ENCODE assay signal across 14 cellular contexts in genomic region chr18:46899274-46899948, GRCh38. TPM values are rescaled to one million over a fixed set of nuclear protein-coding genes. Genes with fewer than 3 reads are reported as not detected.
DNase-seq lines count a peak whose midpoint lies in the region; ATAC-seq and TF ChIP-seq lines count a peak whose summit lies in the region.
"Had no signal": no experiment of that assay in that cellular context is flagged by ENCODE, and none has a peak within 500 bp of the region (broad histone marks: within the 10 kb centered on the region; RNA-seq: fewer than 3 reads in every experiment).

No MANE protein-coding gene starts in this region.

- H3K27ac ChIP-seq in HUES48 (ENCODE audit: low read depth, low read length) (peak overlapping the region; percentile 78), heart right ventricle (no peak overlapping the region)
- H3K27ac ChIP-seq: body of pancreas, spleen had no signal

- peaks cover 9% of the 10 kb centered on the region for H3K36me3 ChIP-seq in HAP-1 (replicated peaks)
- no peaks in the 10 kb centered on the region for H3K36me3 ChIP-seq in HUES48 (ENCODE audit: control insufficient read depth, insufficient read depth, low read length)
- peaks cover 0 to 6% (median 0%) of the 10 kb centered on the region in 9 donors for H3K36me3 ChIP-seq in heart right ventricle

- peak overlapping the region; percentile 14; the same call in 1 of the 2 replicates for H3K9ac ChIP-seq in HUES48 (ENCODE audit: low read depth, low read length)

- H3K4me1 ChIP-seq in HAP-1: peaks cover 25% of the 10 kb centered on the region
- peaks cover 15% of the 10 kb centered on the region for H3K4me1 ChIP-seq in HUES48 (ENCODE audit: control insufficient read depth, insufficient read depth, low read length)
- H3K4me1 ChIP-seq in heart right ventricle: peaks cover 0 to 9% (median 4%) of the 10 kb centered on the region in 9 donors
- H3K4me1 ChIP-seq: body of pancreas had no signal

- H3K4me3 ChIP-seq in HAP-1 (no peak overlapping the region), HUES48 (ENCODE audit: low read depth, low read length) (no peak overlapping the region), heart right ventricle (no peak overlapping the region)
- H3K4me3 ChIP-seq: body of pancreas, spleen had no signal

- intact Hi-C loops in heart right ventricle (cut with DNase I): no loop called here

- in situ Hi-C loops in HAP-1 (cut with MboI; ENCODE audit: low sequenced_read_pairs): no loop called here

- DNase-seq in HAP-1 (ENCODE audit: low spot score in 2 of 2) (peak; percentile 60 to 83), kidney glomerular epithelial cell (lab: John Stamatoyannopoulos, UW) (peak; percentile 36), NCI-H1930 (lab: John Stamatoyannopoulos, UW) (no peak), heart right ventricle (no peak), NCI-H226 (no peak)
- DNase-seq: activated CD4-positive, alpha-beta memory T cell treated with anti-CD3 and anti-CD28 coated beads for 36 hours; body of pancreas; DMS53; foreskin fibroblast; spleen had no signal

- 74 to 76% methylated on average over 2 of the region's 2 CpGs for WGBS in heart right ventricle, 2 donors

- H3K9me3 ChIP-seq in HAP-1 (no peaks in the 10 kb centered on the region; the same call in 1 of the 2 replicates), HUES48 (ENCODE audit: control insufficient read depth, insufficient read depth, low read length) (no peaks in the 10 kb centered on the region), heart right ventricle (no peaks in the 10 kb centered on the region)
- H3K9me3 ChIP-seq: body of pancreas, spleen had no signal

- ATAC-seq in GM19025 (IDR thresholded peaks at IDR 0.05; ENCODE audit: low read depth, unreplicated experiment) (peak; percentile 84), heart right ventricle (no peak), GM18873 (IDR thresholded peaks at IDR 0.05; ENCODE audit: low FRiP score, unreplicated experiment) (no peak)
- ATAC-seq: body of pancreas, Panc1 had no signal

- no peak for TF ChIP-seq CTCF in heart right ventricle (IDR thresholded peaks at IDR 0.05)

- H3K27me3 ChIP-seq in HAP-1 (ENCODE audit: low read depth): no peaks in the 10 kb centered on the region
- H3K27me3 ChIP-seq in HUES48 (ENCODE audit: control insufficient read depth, insufficient read depth, low read length): no peaks in the 10 kb centered on the region
- H3K27me3 ChIP-seq in heart right ventricle: no peaks in the 10 kb centered on the region
- H3K27me3 ChIP-seq: body of pancreas, spleen had no signal

RNA-seq across cellular contexts. Expression of gene PIAS2, which starts 17.9 kb away (rescaled TPM):
- 10 to 100 TPM; 25.5 to 39.2 (median 34.9) TPM for total RNA-seq in heart right ventricle
- polyA plus RNA-seq in heart right ventricle: 1 to 10 TPM; 3.4 to 6.1 TPM

RNA-seq across cellular contexts. Expression of gene KATNAL2, which starts 18.0 kb away (rescaled TPM):
- 1 to 10 TPM in 9 of 10 donors, under 1 TPM in 1; 0.93 to 3.9 (median 2.2) TPM for total RNA-seq in heart right ventricle
- polyA plus RNA-seq in heart right ventricle: 1 to 10 TPM in 1 of 2 donors, under 1 TPM in 1; 0.74 to 6.1 TPM

Comparison
In these comparisons a context has a peak if more than half of its experiments do, and no peak if none do; other contexts are left out.
1. DNase-seq: peak in HAP-1 (2 of 2) and kidney glomerular epithelial cell (single experiment); none in NCI-H1930 (0 of 2), heart right ventricle (0 of 2) and NCI-H226 (single experiment).